Comparison of ENCODE assay signal across 32 cellular contexts in genomic region chr7:125727215-125727614, GRCh38.
DNase-seq lines count a peak whose midpoint lies in the region; ATAC-seq, FAIRE-seq and TF ChIP-seq lines count a peak whose summit lies in the region.
"Had no signal": no experiment of that assay in that cellular context is flagged by ENCODE, and none has a peak within 500 bp of the region (broad histone marks: within the 10 kb centered on the region; RNA-seq: fewer than 3 reads in every experiment).

No MANE protein-coding gene starts in this region.

- BruUV-seq in GM12878 (replicated peaks; lab: Mats Ljungman, UMichigan) = no TSS peak

- H3K4me3 ChIP-seq in GM06990 (replicated peaks; ENCODE audit: low read depth, low read length) = no peak overlapping the region
- no peak overlapping the region for H3K4me3 ChIP-seq in OCI-LY3 (ENCODE audit: low read length)
- H3K4me3 ChIP-seq in GM12878 = no peak overlapping the region
- H3K4me3 ChIP-seq in mucosa of descending colon = no peak overlapping the region
- H3K4me3 ChIP-seq in right cardiac atrium (ENCODE audit: low read length) = no peak overlapping the region
- H3K4me3 ChIP-seq: A549; BLaER1; BLaER1 treated with 17β-estradiol and CSF1 and Interleukin-3, amounts not matched to agents 10 nM and 100 nM had no signal

- intact Hi-C loops in GM12878 (cut with micrococcal nuclease; ENCODE audit: unreplicated experiment) (no loop called here), mucosa of descending colon (cut with DNase I, micrococcal nuclease) (no loop called here), right cardiac atrium (cut with DNase I) (no loop called here)

- H3K9ac ChIP-seq in OCI-LY3 (ENCODE audit: low read length) (no peak overlapping the region), GM12878 (ENCODE audit: control insufficient read depth, insufficient read depth, low read length) (no peak overlapping the region)
- H3K9ac ChIP-seq: BLaER1; BLaER1 treated with 17β-estradiol and CSF1 and Interleukin-3, amounts not matched to agents 10 nM and 100 nM had no signal

- H3K4me2 ChIP-seq in OCI-LY3 (ENCODE audit: low read length) (peak overlapping the region; percentile 19; the same call in 1 of the 2 replicates), GM12878 (ENCODE audit: control insufficient read depth, insufficient read depth) (no peak overlapping the region)
- H3K4me2 ChIP-seq: A549; BLaER1; BLaER1 treated with 17β-estradiol and CSF1 and Interleukin-3, amounts not matched to agents 10 nM and 100 nM had no signal

- DNase-seq in GM06990 (ENCODE audit: extremely low read depth, insufficient read length) = peak; percentile 7
- peak; percentile 0 for DNase-seq in GM12878 (ENCODE audit: low read depth, low spot score)
- DNase-seq in mucosa of descending colon = no peak
- no peak for DNase-seq in right cardiac atrium
- DNase-seq: 8988T; ACHN; AML-193; BE2C; C1 segment of cervical spinal cord; Caco-2; Calu3; CD4-positive, alpha-beta memory T cell; CD4-positive, alpha-beta T cell; CD4-positive, CD25-positive, alpha-beta regulatory T cell; CD8-positive, alpha-beta memory T cell; CD8-positive, alpha-beta T cell; COR-L47; DMS 273 treated with DMSO at 0.1 percent for 48 hours; DMS153; DMS53; DMS79; DMS79 treated with DMSO at 0.1 percent for 48 hours; DND-41; EL had no signal

- 0% methylated on average over 1 of the region's 1 CpG for WGBS in GM12878 (ENCODE audit: insufficient coverage, insufficient replicate concordance, low lambda C conversion rate, missing lambda C conversion rate)
- WGBS in right cardiac atrium = 73% methylated on average over 1 of the region's 1 CpG

- H3K79me2 ChIP-seq in OCI-LY3 (ENCODE audit: low read length) (no peaks in the 10 kb centered on the region), GM12878 (ENCODE audit: control insufficient read depth, insufficient read depth, low read length) (no peaks in the 10 kb centered on the region)

- no peak for TF ChIP-seq POLR2A in GM12878 (IDR thresholded peaks at IDR 0.05; ENCODE audit: low read depth, low read length)

- ATAC-seq in GM12878 (peak; percentile 94), HG03378 (IDR thresholded peaks at IDR 0.05; ENCODE audit: unreplicated experiment) (no peak), mucosa of descending colon (no peak), right cardiac atrium (no peak)
- ATAC-seq: A549; CD8-positive, alpha-beta T cell had no signal

- no peak for TF ChIP-seq CTCF in GM06990 (IDR thresholded peaks at IDR 0.05; ENCODE audit: insufficient read depth, low read length, poor library complexity, severe bottlenecking)
- no peak for TF ChIP-seq CTCF in OCI-LY3 (IDR thresholded peaks at IDR 0.05; ENCODE audit: low read depth, low read length)
- no peak for TF ChIP-seq CTCF in GM12878 (IDR thresholded peaks at IDR 0.05 in 2 of 3, conservative IDR thresholded peaks at IDR 0.05 in 1 of 3; ENCODE audit: control insufficient read depth in 2 of 3, extremely low read depth in 1 of 3, insufficient read depth in 1 of 3, low read depth in 3 of 3, low read length in 3 of 3)
- TF ChIP-seq CTCF in mucosa of descending colon (IDR thresholded peaks at IDR 0.05) = no peak

- H2AFZ ChIP-seq in OCI-LY3 (ENCODE audit: low read depth, low read length) (no peak overlapping the region), GM12878 (ENCODE audit: control insufficient read depth, low read depth, low read length) (no peak overlapping the region)

- in situ Hi-C loops in GM12878 (cut with MboI) = no loop called here

- CTCF ChIA-PET in GM12878 (lab: Yijun Ruan, JAX) = interaction anchor here (0.6 to 1.3 kb wide), 2 partner anchors 10 to 778 kb away, joined by 3 to 4 read pairs; no protein-coding TSS in a partner anchor

- H3K4me1 ChIP-seq in OCI-LY3 (ENCODE audit: low read length) (peaks cover 9% of the 10 kb centered on the region), GM12878 (ENCODE audit: control insufficient read depth, insufficient read depth, low read length) (no peaks in the 10 kb centered on the region), mucosa of descending colon (ENCODE audit: low read depth) (no peaks in the 10 kb centered on the region), right cardiac atrium (ENCODE audit: control insufficient read depth, insufficient read depth, low read length) (no peaks in the 10 kb centered on the region)
- H3K4me1 ChIP-seq: A549; BE2C; BLaER1; BLaER1 treated with 17β-estradiol and CSF1 and Interleukin-3, amounts not matched to agents 10 nM and 100 nM; Caco-2 had no signal

- POLR2A ChIA-PET in GM12878 (lab: Charles Lee) = no interaction called here

- TF ChIP-seq RAD21 in GM12878 (IDR thresholded peaks at IDR 0.05; ENCODE audit: insufficient read depth, low read depth, low read length) = no peak

- H3K27me3 ChIP-seq in GM06990 (replicated peaks; ENCODE audit: control insufficient read depth, insufficient read depth, low read length) (no peaks in the 10 kb centered on the region), OCI-LY3 (ENCODE audit: low read depth, low read length) (no peaks in the 10 kb centered on the region), GM12878 (replicated peaks in 1 of 2; ENCODE audit: control insufficient read depth in 2 of 2, insufficient read depth in 2 of 2, low read length in 1 of 2) (no peaks in the 10 kb centered on the region), right cardiac atrium (ENCODE audit: control insufficient read depth, insufficient read depth) (no peaks in the 10 kb centered on the region)
- H3K27me3 ChIP-seq: BE2C; BLaER1; BLaER1 treated with 17β-estradiol and CSF1 and Interleukin-3, amounts not matched to agents 10 nM and 100 nM had no signal

- H3K36me3 ChIP-seq in GM06990 (ENCODE audit: control insufficient read depth, insufficient read depth, low read length) (no peaks in the 10 kb centered on the region), OCI-LY3 (replicated peaks; ENCODE audit: low read depth, low read length) (no peaks in the 10 kb centered on the region), GM12878 (ENCODE audit: control insufficient read depth in 2 of 2, insufficient read depth in 2 of 2, low read length in 1 of 2) (no peaks in the 10 kb centered on the region), mucosa of descending colon (ENCODE audit: low read depth) (no peaks in the 10 kb centered on the region)
- H3K36me3 ChIP-seq: BE2C; BLaER1; BLaER1 treated with 17β-estradiol and CSF1 and Interleukin-3, amounts not matched to agents 10 nM and 100 nM had no signal

- H4K20me1 ChIP-seq in OCI-LY3 (ENCODE audit: insufficient read depth, low read length) (no peaks in the 10 kb centered on the region), GM12878 (ENCODE audit: control insufficient read depth, insufficient read depth) (no peaks in the 10 kb centered on the region)
- H4K20me1 ChIP-seq: BLaER1; BLaER1 treated with 17β-estradiol and CSF1 and Interleukin-3, amounts not matched to agents 10 nM and 100 nM had no signal

- H3K9me3 ChIP-seq in OCI-LY3 (ENCODE audit: insufficient read depth, low read length) (no peaks in the 10 kb centered on the region), GM12878 (replicated peaks; ENCODE audit: control insufficient read depth, insufficient read depth, low read length) (no peaks in the 10 kb centered on the region), mucosa of descending colon (peaks cover 20% of the 10 kb centered on the region), right cardiac atrium (ENCODE audit: control insufficient read depth, low read length) (no peaks in the 10 kb centered on the region)
- H3K9me3 ChIP-seq: A549; BE2C; BLaER1; BLaER1 treated with 17β-estradiol and CSF1 and Interleukin-3, amounts not matched to agents 10 nM and 100 nM; Caco-2 had no signal

- no peak for FAIRE-seq in GM12878 (lab: Jason Lieb, UNC)
- FAIRE-seq: A549, D721Med had no signal

- RAD21 ChIA-PET in GM12878 (lab: Charles Lee; ENCODE audit: unreplicated experiment) = interaction anchor here (0.7 kb wide), 1 partner anchor 9 kb away, joined by 3 read pairs; no protein-coding TSS in a partner anchor

- SMC1A ChIA-PET in GM12878 (lab: Charles Lee; ENCODE audit: uncharacterized antibody, unreplicated experiment) = no interaction called here

- TF ChIP-seq EP300 in GM12878 (IDR thresholded peaks at IDR 0.05; ENCODE audit: borderline replicate concordance in 1 of 2, control insufficient read depth in 1 of 2, low read depth in 2 of 2, low read length in 2 of 2) = no peak

- H3K27ac ChIP-seq in OCI-LY3 (ENCODE audit: low read length) (no peak overlapping the region), GM12878 (ENCODE audit: control insufficient read depth, insufficient read depth) (no peak overlapping the region), right cardiac atrium (ENCODE audit: low read length) (no peak overlapping the region)
- H3K27ac ChIP-seq: 22Rv1; A549; BLaER1; BLaER1 treated with 17β-estradiol and CSF1 and Interleukin-3, amounts not matched to agents 10 nM and 100 nM; C4-2B had no signal

TF ChIP-seq in GM12878, 131 proteins besides CTCF, POLR2A, EP300 and RAD21 (continues in another document):
- no peak for TF ChIP-seq IRF4 (IDR thresholded peaks at IDR 0.05; ENCODE audit: low read depth, low read length)
- TF ChIP-seq ETV6 (conservative IDR thresholded peaks at IDR 0.05 in 1 of 2, IDR thresholded peaks at IDR 0.05 in 1 of 2; ENCODE audit: borderline replicate concordance in 1 of 2, low read depth in 1 of 2) = no peak
- TF ChIP-seq MYB (IDR thresholded peaks at IDR 0.05; ENCODE audit: borderline replicate concordance, low read depth, low read length) = no peak
- no peak for TF ChIP-seq ZBTB33 (IDR thresholded peaks at IDR 0.05)
- TF ChIP-seq GATAD2B (conservative IDR thresholded peaks at IDR 0.05; ENCODE audit: low read depth) = no peak
- no peak for TF ChIP-seq SMAD1 (IDR thresholded peaks at IDR 0.05; ENCODE audit: low read depth, partially characterized antibody)
- no peak for TF ChIP-seq STAT3 (IDR thresholded peaks at IDR 0.05; ENCODE audit: low read depth, low read length)
- TF ChIP-seq NBN (IDR thresholded peaks at IDR 0.05) = no peak
- no peak for TF ChIP-seq WRNIP1 (IDR thresholded peaks at IDR 0.05; ENCODE audit: borderline replicate concordance, low read depth, low read length)

Comparison
In these comparisons a context has a peak if more than half of its experiments do, and no peak if none do; other contexts are left out.
1. DNase-seq: peak in GM06990 (single experiment) and GM12878 (single experiment); none in mucosa of descending colon (0 of 3) and right cardiac atrium (0 of 3).